Comparison of ENCODE assay signal across 10 cellular contexts in genomic region chr1:212610575-212610967, GRCh38. TPM values are rescaled to one million over a fixed set of nuclear protein-coding genes. Genes with fewer than 3 reads are reported as not detected.
DNase-seq lines count a peak whose midpoint lies in the region; ATAC-seq and TF ChIP-seq lines count a peak whose summit lies in the region.
"Had no signal": no experiment of that assay in that cellular context is flagged by ENCODE, and none has a peak within 500 bp of the region (broad histone marks: within the 10 kb centered on the region; RNA-seq: fewer than 3 reads in every experiment).

No MANE protein-coding gene starts in this region.

- peaks cover 19% of the 10 kb centered on the region for H3K27me3 ChIP-seq in left ventricle myocardium inferior (ENCODE audit: low read depth)
- H3K27me3 ChIP-seq in thoracic aorta (replicated peaks; ENCODE audit: insufficient read depth): no peaks in the 10 kb centered on the region
- no peaks in the 10 kb centered on the region for H3K27me3 ChIP-seq in Karpas-422 (ENCODE audit: low read length)

- H3K36me3 ChIP-seq in left ventricle myocardium inferior (peaks cover 6% of the 10 kb centered on the region), thoracic aorta (peaks cover 1% of the 10 kb centered on the region), Karpas-422 (ENCODE audit: insufficient read depth, low read length) (no peaks in the 10 kb centered on the region)

- H3K9me3 ChIP-seq in left ventricle myocardium inferior (replicated peaks) (no peaks in the 10 kb centered on the region), thoracic aorta (no peaks in the 10 kb centered on the region), Karpas-422 (ENCODE audit: low read length) (no peaks in the 10 kb centered on the region)

- H3K4me1 Mint-ChIP-seq in activated T-helper 17 cell treated with anti-CD3 and anti-CD28 coated beads, Interleukin-2, amount 50 U/mL, for 72 hours: peaks cover 37% of the 10 kb centered on the region

- peaks cover 15% of the 10 kb centered on the region for H3K27me3 Mint-ChIP-seq in activated T-helper 17 cell treated with anti-CD3 and anti-CD28 coated beads, Interleukin-2, amount 50 U/mL, for 72 hours

- H3K27ac ChIP-seq in left ventricle myocardium inferior (replicated peaks) (no peak overlapping the region), thoracic aorta (no peak overlapping the region), Karpas-422 (ENCODE audit: low read length) (no peak overlapping the region)

- H3K36me3 Mint-ChIP-seq in activated T-helper 17 cell treated with anti-CD3 and anti-CD28 coated beads, Interleukin-2, amount 50 U/mL, for 72 hours (ENCODE audit: low read depth): peaks cover 69% of the 10 kb centered on the region

- H3K27ac Mint-ChIP-seq in activated T-helper 17 cell treated with anti-CD3 and anti-CD28 coated beads, Interleukin-2, amount 50 U/mL, for 72 hours: peak overlapping the region; percentile 75

- H2AFZ ChIP-seq in Karpas-422 (ENCODE audit: low read length): no peak overlapping the region

- no peak for TF ChIP-seq CTCF in left ventricle myocardium inferior (IDR thresholded peaks at IDR 0.05; ENCODE audit: borderline replicate concordance)
- no peak for TF ChIP-seq CTCF in thoracic aorta (IDR thresholded peaks at IDR 0.05)

- H3K4me2 ChIP-seq in Karpas-422 (ENCODE audit: low read depth, low read length, poor library complexity, severe bottlenecking): no peak overlapping the region

- ATAC-seq in left cardiac atrium (no peak), thoracic aorta (ENCODE audit: insufficient number of reproducible peaks, low FRiP score, low read depth) (no peak), left colon (no peak)
- ATAC-seq in activated T-helper 17 cell treated with anti-CD3 and anti-CD28 coated beads, Interleukin-2, amount 50 U/mL, for 72 hours (replicated peaks): no peak

- H3K9me3 Mint-ChIP-seq in activated T-helper 17 cell treated with anti-CD3 and anti-CD28 coated beads, Interleukin-2, amount 50 U/mL, for 72 hours: no peaks in the 10 kb centered on the region

- H3K79me2 ChIP-seq in Karpas-422 (ENCODE audit: low read length): no peaks in the 10 kb centered on the region

- DNase-seq in left ventricle myocardium inferior (no peak), left cardiac atrium (no peak), islet precursor cell (peak; percentile 55), thoracic aorta (ENCODE audit: low spot score) (no peak), Karpas-422 (no peak), HUDEP-2 (lab: John Stamatoyannopoulos, UW; ENCODE audit: unreplicated experiment in 76 of 76) (no peak), left colon (no peak)
- DNase-seq: DMS79; stimulated activated CD8-positive, alpha-beta memory T cell treated with anti-CD3 and anti-CD28 coated beads, Interleukin-4, amount 100 ng/mL, for 48 hours had no signal

- H3K4me3 ChIP-seq in left ventricle myocardium inferior (peak overlapping the region; percentile 86), thoracic aorta (peak overlapping the region; percentile 91), Karpas-422 (ENCODE audit: low read length) (no peak overlapping the region)

- H3K9me2 ChIP-seq in Karpas-422 (replicated peaks; ENCODE audit: insufficient read depth, low read length): no peaks in the 10 kb centered on the region

- no peak overlapping the region for H3K9ac ChIP-seq in Karpas-422 (ENCODE audit: low read length)

- peak overlapping the region; percentile 93 for H3K4me3 Mint-ChIP-seq in activated T-helper 17 cell treated with anti-CD3 and anti-CD28 coated beads, Interleukin-2, amount 50 U/mL, for 72 hours

- intact Hi-C loops in left ventricle myocardium inferior (cut with micrococcal nuclease) (loop anchor here (10.0 kb wide), 1 partner anchor 126 kb away; no protein-coding TSS in a partner anchor), left cardiac atrium (cut with DNase I) (no loop called here), left colon (cut with DNase I, micrococcal nuclease) (no loop called here)

- H3K4me1 ChIP-seq in left ventricle myocardium inferior: peaks cover 74% of the 10 kb centered on the region
- peaks cover 16 to 64% of the 10 kb centered on the region in 2 donors for H3K4me1 ChIP-seq in thoracic aorta (ENCODE audit: control insufficient read depth in 1 of 2, low read depth in 2 of 2)
- peaks cover 38% of the 10 kb centered on the region for H3K4me1 ChIP-seq in Karpas-422 (ENCODE audit: low read length)

- no peaks in the 10 kb centered on the region; the same call in 1 of the 2 replicates for H4K20me1 ChIP-seq in Karpas-422 (ENCODE audit: insufficient read depth, low read depth, low read length)

RNA-seq across cellular contexts. Expression of gene ATF3, which starts 2.0 kb away (rescaled TPM):
- 20.0 TPM for total RNA-seq in left ventricle myocardium inferior
- 10 to 100 TPM; 19.2 to 30.7 TPM for total RNA-seq in left cardiac atrium
- total RNA-seq in activated T-helper 17 cell treated with anti-CD3 and anti-CD28 coated beads, Interleukin-2, amount 50 U/mL, for 72 hours: 10 to 100 TPM; 26.7 to 35.6 TPM
- 100 to 1,000 TPM in 1 of 2 donors, 10 to 100 TPM in 1; 10.7 to 160 TPM for total RNA-seq in thoracic aorta
- 4.1 and 8.0 TPM in 2 replicates for total RNA-seq in Karpas-422 (2014; rRNA removed; shearing (Covaris generic); ENCODE audit: low replicate concordance)
- 10 to 100 TPM; 52.5 to 58.2 TPM for total RNA-seq in left colon
